Comparison of ENCODE assay signal across 26 cellular contexts in genomic region chr9:96460877-96461276, GRCh38. TPM values are rescaled to one million over a fixed set of nuclear protein-coding genes. Genes with fewer than 3 reads are reported as not detected.
DNase-seq lines count a peak whose midpoint lies in the region; ATAC-seq and TF ChIP-seq lines count a peak whose summit lies in the region.
"Had no signal": no experiment of that assay in that cellular context is flagged by ENCODE, and none has a peak within 500 bp of the region (broad histone marks: within the 10 kb centered on the region; RNA-seq: fewer than 3 reads in every experiment).

No MANE protein-coding gene starts in this region.

- H3K27me3 ChIP-seq in right atrium auricular region = no peaks in the 10 kb centered on the region
- H3K27me3 ChIP-seq: body of pancreas, colonic mucosa, pancreas, SJCRH30 had no signal

- ATAC-seq in effector memory CD8-positive, alpha-beta T cell (replicated peaks) = no peak
- ATAC-seq: activated T-helper 17 cell treated with anti-CD3 and anti-CD28 coated beads, Interleukin-2, amount 50 U/mL, for 72 hours; body of pancreas; left ventricle myocardium superior; pancreas; sciatic nerve had no signal

- H3K36me3 Mint-ChIP-seq in effector memory CD8-positive, alpha-beta T cell (ENCODE audit: insufficient read depth) = peaks cover 15% of the 10 kb centered on the region

- no peak overlapping the region for H3K27ac ChIP-seq in right atrium auricular region
- H3K27ac ChIP-seq: body of pancreas, colonic mucosa, pancreas, SJCRH30, VCaP had no signal

- peaks cover 26% of the 10 kb centered on the region for H3K36me3 ChIP-seq in right atrium auricular region
- H3K36me3 ChIP-seq: colonic mucosa, pancreas had no signal

- no peaks in the 10 kb centered on the region for H3K4me1 Mint-ChIP-seq in effector memory CD8-positive, alpha-beta T cell (ENCODE audit: low read depth in 2 of 2)
- H3K4me1 Mint-ChIP-seq: activated naive CD8-positive, alpha-beta T cell treated with anti-CD3 and anti-CD28 coated beads, Interleukin-2, amount 10 ng/mL, durations not matched to agents 7 days and 5 days had no signal

- TF ChIP-seq CTCF in right atrium auricular region (IDR thresholded peaks at IDR 0.05) = no peak

- H3K27ac Mint-ChIP-seq in effector memory CD8-positive, alpha-beta T cell = no peak overlapping the region
- H3K27ac Mint-ChIP-seq: activated naive CD8-positive, alpha-beta T cell treated with anti-CD3 and anti-CD28 coated beads, Interleukin-2, amount 10 ng/mL, durations not matched to agents 7 days and 5 days; activated T-helper 17 cell treated with anti-CD3 and anti-CD28 coated beads, Interleukin-2, amount 50 U/mL, for 72 hours had no signal

- H3K4me3 Mint-ChIP-seq in effector memory CD8-positive, alpha-beta T cell = no peak overlapping the region
- H3K4me3 Mint-ChIP-seq: activated naive CD8-positive, alpha-beta T cell treated with anti-CD3 and anti-CD28 coated beads, Interleukin-2, amount 10 ng/mL, durations not matched to agents 7 days and 5 days; activated T-helper 17 cell treated with anti-CD3 and anti-CD28 coated beads, Interleukin-2, amount 50 U/mL, for 72 hours; nephron had no signal

- H3K4me1 ChIP-seq in right atrium auricular region = peaks cover 0 to 6% of the 10 kb centered on the region in 2 donors
- H3K4me1 ChIP-seq: body of pancreas, colonic mucosa, pancreas, SJCRH30 had no signal

- H3K9me3 Mint-ChIP-seq in effector memory CD8-positive, alpha-beta T cell = no peaks in the 10 kb centered on the region
- H3K9me3 Mint-ChIP-seq: activated naive CD8-positive, alpha-beta T cell treated with anti-CD3 and anti-CD28 coated beads, Interleukin-2, amount 10 ng/mL, durations not matched to agents 7 days and 5 days; activated T-helper 17 cell treated with anti-CD3 and anti-CD28 coated beads, Interleukin-2, amount 50 U/mL, for 72 hours; nephron had no signal

- H3K27me3 Mint-ChIP-seq in effector memory CD8-positive, alpha-beta T cell = no peaks in the 10 kb centered on the region
- H3K27me3 Mint-ChIP-seq: activated naive CD8-positive, alpha-beta T cell treated with anti-CD3 and anti-CD28 coated beads, Interleukin-2, amount 10 ng/mL, durations not matched to agents 7 days and 5 days; activated T-helper 17 cell treated with anti-CD3 and anti-CD28 coated beads, Interleukin-2, amount 50 U/mL, for 72 hours had no signal

- H3K4me3 ChIP-seq in skeletal muscle cell (ENCODE audit: low read depth, low read length) (no peak overlapping the region), right atrium auricular region (no peak overlapping the region)
- H3K4me3 ChIP-seq: body of pancreas, colonic mucosa, pancreas, SJCRH30 had no signal

- peak; percentile 82 for DNase-seq in EH (ENCODE audit: low read depth)
- DNase-seq in RPMI7951 (ENCODE audit: low read depth) = peak; percentile 39
- DNase-seq in fibroblast of gingiva (ENCODE audit: low read depth) = peak; percentile 74
- DNase-seq in skeletal muscle cell (ENCODE audit: low read depth) = peak; percentile 39
- no peak for DNase-seq in central memory CD4-positive, alpha-beta T cell
- no peak for DNase-seq in right atrium auricular region (ENCODE audit: low spot score)
- DNase-seq in NCI-H82 (lab: John Stamatoyannopoulos, UW) = no peak
- no peak for DNase-seq in effector memory CD8-positive, alpha-beta T cell
- DNase-seq: activated CD4-positive, alpha-beta T cell treated with anti-CD3 and anti-CD28 coated beads, Interleukin-2, amount 50 U/mL, for 1 hour; activated naive CD8-positive, alpha-beta T cell treated with anti-CD3 and anti-CD28 coated beads, Interleukin-2, amount 10 ng/mL, durations not matched to agents 7 days and 5 days; body of pancreas; colonic mucosa; DMS79 treated with DMSO at 0.1 percent for 48 hours; hypothalamus; left ventricle myocardium superior; NCI-H1092; NCI-H1930; NCI-H446 treated with DMSO at 0.1 percent for 48 hours; pancreas; SJCRH30; substantia nigra; T-helper 2 cell had no signal

- no peaks in the 10 kb centered on the region for H3K9me3 ChIP-seq in right atrium auricular region
- H3K9me3 ChIP-seq: body of pancreas, colonic mucosa, pancreas, SJCRH30 had no signal

RNA-seq across cellular contexts. Expression of gene HABP4, which starts 10.9 kb away (rescaled TPM):
- 8.8 and 9.4 TPM in 2 replicates for total RNA-seq in RPMI7951 (2014; rRNA removed; shearing (Covaris generic))
- 10 to 100 TPM; 16.5 to 20.5 TPM for total RNA-seq in right atrium auricular region

RNA-seq across cellular contexts. Expression of gene ZNF367, which starts 42.7 kb away (rescaled TPM):
- total RNA-seq in RPMI7951 (2014; rRNA removed; shearing (Covaris generic)) = 18.2 and 21.1 TPM in 2 replicates
- total RNA-seq in right atrium auricular region = 1 to 10 TPM in 1 of 2 donors, under 1 TPM in 1; 0.75 to 1.2 TPM

Comparison
In these comparisons a context has a peak if more than half of its experiments do, and no peak if none do; other contexts are left out.
1. DNase-seq: peak in EH (single experiment), RPMI7951 (single experiment), fibroblast of gingiva (single experiment) and skeletal muscle cell (single experiment); none in central memory CD4-positive, alpha-beta T cell (single experiment), right atrium auricular region (single experiment), NCI-H82 (single experiment) and effector memory CD8-positive, alpha-beta T cell (0 of 3).